8 cellular contexts compared by ENCODE assay signal in the genomic region with DNA sequence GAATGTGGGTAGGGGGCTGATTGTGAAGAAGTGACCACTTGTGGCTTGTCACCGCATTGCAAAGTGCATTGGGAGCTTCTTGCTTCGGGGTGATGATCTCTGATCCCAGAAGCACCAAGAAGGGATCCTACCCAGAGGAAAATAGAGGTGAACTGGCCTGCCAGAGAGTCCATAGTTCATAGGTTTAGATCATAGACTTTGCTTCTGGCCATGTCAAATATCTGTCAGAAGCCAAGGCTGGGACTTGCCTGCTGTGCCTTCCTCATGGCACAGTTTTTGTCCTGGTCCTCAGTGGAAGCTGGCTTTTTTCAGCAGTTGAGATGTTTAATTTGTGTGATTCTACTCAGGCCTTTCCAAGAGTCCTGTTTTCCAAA. TPM values are rescaled to one million over a fixed set of nuclear protein-coding genes. Genes with fewer than 3 reads are reported as not detected.
A peak's percentile ranks its signal among the peaks of the same experiment; 100 is the strongest.
DNase-seq lines count a peak whose midpoint lies in the region; ATAC-seq, FAIRE-seq and TF ChIP-seq lines count a peak whose summit lies in the region.

No MANE protein-coding gene starts in this region.

- dilution Hi-C loops in endothelial cell of umbilical vein (cut with MboI; ENCODE audit: extremely low pct_ligation_motif_present, low sequenced_read_pairs), result no loop called here

- H3K4me3 ChIP-seq in CD8-positive, alpha-beta memory T cell (ENCODE audit: low read length), result peak overlapping the region; percentile 88
- peak overlapping the region; percentile 61 for H3K4me3 ChIP-seq in NT2/D1 (ENCODE audit: insufficient read length, low read depth)
- peak overlapping the region; percentile 51 to 73 (median 68) for H3K4me3 ChIP-seq in endothelial cell of umbilical vein (replicated peaks in 1 of 3; ENCODE audit: insufficient read depth in 1 of 3, low read depth in 1 of 3, low read length in 3 of 3)

- peak overlapping the region; percentile 92 for H3K4me2 ChIP-seq in endothelial cell of umbilical vein (ENCODE audit: insufficient read depth, low read length)

- peaks cover 6% of the 10 kb centered on the region for H4K20me1 ChIP-seq in endothelial cell of umbilical vein (replicated peaks; ENCODE audit: control insufficient read depth, extremely low read depth, insufficient read depth, low read length)

- no peaks in the 10 kb centered on the region for H3K27me3 ChIP-seq in CD8-positive, alpha-beta memory T cell (ENCODE audit: insufficient read depth, low read length, poor library complexity, severe bottlenecking)
- H3K27me3 ChIP-seq in NT2/D1 (ENCODE audit: insufficient read depth, insufficient read length) (no peaks in the 10 kb centered on the region), endothelial cell of umbilical vein (ENCODE audit: control insufficient read depth in 2 of 2, insufficient read depth in 2 of 2, low read length in 2 of 2) (no peaks in the 10 kb centered on the region)

- CTCF ChIA-PET in CD8-positive, alpha-beta memory T cell (lab: Charles Lee), result interaction anchor here (1.3 to 2.1 kb wide), 6 partner anchors 8 to 94 kb away, joined by 4 to 12 read pairs (median 6); partner anchors contain the start of gene SEC24C
- CTCF ChIA-PET in endothelial cell of umbilical vein (lab: Charles Lee), result interaction anchor here (0.9 to 1.6 kb wide), 4 partner anchors 12 to 93 kb away, joined by 3 to 11 read pairs (median 4); no protein-coding TSS in a partner anchor

- peaks cover 45% of the 10 kb centered on the region for H3K79me2 ChIP-seq in endothelial cell of umbilical vein (ENCODE audit: control insufficient read depth, insufficient read depth, low read length)

- no TSS peak for BruUV-seq in endothelial cell of umbilical vein (replicated peaks; lab: Mats Ljungman, UMichigan)

- no peak overlapping the region for H2AFZ ChIP-seq in endothelial cell of umbilical vein (ENCODE audit: low read depth, low read length)

- no peak for ATAC-seq in GM21515 (IDR thresholded peaks at IDR 0.05; ENCODE audit: unreplicated experiment)
- ATAC-seq in activated CD4-positive, CD25-positive, alpha-beta regulatory T cell treated with anti-CD3 and anti-CD28 coated beads, Interleukin-2, amount 50 U/mL, for 24 hours, result no peak

- TF ChIP-seq POLR2A in endothelial cell of umbilical vein (IDR thresholded peaks at IDR 0.05; ENCODE audit: low read depth, low read length), result no peak

- H3K9ac ChIP-seq in NT2/D1 (ENCODE audit: insufficient read length, low read depth) (peak overlapping the region; percentile 17), endothelial cell of umbilical vein (replicated peaks; ENCODE audit: extremely low read depth, insufficient read depth, low read length) (peak overlapping the region; percentile 64)

- H3K9me3 Mint-ChIP-seq in CD8-positive, alpha-beta memory T cell, result peaks cover 0 to 3% (median 0%) of the 10 kb centered on the region in 5 donors
- H3K9me3 Mint-ChIP-seq in osteocyte (ENCODE audit: unreplicated experiment), result no peaks in the 10 kb centered on the region

- FAIRE-seq in endothelial cell of umbilical vein (lab: Jason Lieb, UNC), result peak; percentile 64

- H3K4me3 Mint-ChIP-seq in CD8-positive, alpha-beta memory T cell, result peak overlapping the region; percentile 88 to 100 (median 93)
- peak overlapping the region; percentile 96 for H3K4me3 Mint-ChIP-seq in osteocyte (ENCODE audit: unreplicated experiment)

- H3K27me3 Mint-ChIP-seq in CD8-positive, alpha-beta memory T cell, result no peaks in the 10 kb centered on the region
- H3K27me3 Mint-ChIP-seq in osteocyte (ENCODE audit: unreplicated experiment), result no peaks in the 10 kb centered on the region

- H3K9me3 ChIP-seq in CD8-positive, alpha-beta memory T cell (ENCODE audit: low read length), result no peaks in the 10 kb centered on the region
- H3K9me3 ChIP-seq in NT2/D1 (ENCODE audit: insufficient read depth, low read length) (no peaks in the 10 kb centered on the region), endothelial cell of umbilical vein (replicated peaks; ENCODE audit: control insufficient read depth, insufficient read depth, low read length) (no peaks in the 10 kb centered on the region)

- no peaks in the 10 kb centered on the region for H3K9me1 ChIP-seq in endothelial cell of umbilical vein (replicated peaks; ENCODE audit: control insufficient read depth, extremely low read depth, insufficient read depth, low read length)

- H3K27ac ChIP-seq in CD8-positive, alpha-beta memory T cell (ENCODE audit: low read depth, low read length), result peak overlapping the region; percentile 77
- peak overlapping the region; percentile 9 for H3K27ac ChIP-seq in endothelial cell of umbilical vein (ENCODE audit: insufficient read depth, low read depth, low read length)

- H3K36me3 Mint-ChIP-seq in CD8-positive, alpha-beta memory T cell, result peaks cover 5 to 59% (median 7%) of the 10 kb centered on the region in 3 donors
- H3K36me3 Mint-ChIP-seq in osteocyte (ENCODE audit: unreplicated experiment), result peaks cover 23% of the 10 kb centered on the region

- no peak for DNase-seq in CD8-positive, alpha-beta memory T cell
- DNase-seq in NT2/D1 (ENCODE audit: low read depth, low spot score) (no peak), endothelial cell of umbilical vein (ENCODE audit: low read depth, low spot score) (no peak), osteocyte (ENCODE audit: extremely low spot score, unreplicated experiment) (no peak), NCI-H526 (lab: John Stamatoyannopoulos, UW) (no peak)
- DNase-seq in activated effector memory CD4-positive, alpha-beta T cell treated with anti-CD3 and anti-CD28 coated beads, Interleukin-2, amount 50 U/mL, for 16 hours, result no peak

- POLR2A ChIA-PET in CD8-positive, alpha-beta memory T cell (lab: Charles Lee), result interaction anchor here (0.8 to 7.3 kb wide), 5 partner anchors 14 to 52 kb away, joined by 3 to 88 read pairs (median 11); partner anchors contain the start of gene SEC24C
- POLR2A ChIA-PET in endothelial cell of umbilical vein (lab: Charles Lee), result no interaction called here

- H3K27ac Mint-ChIP-seq in CD8-positive, alpha-beta memory T cell, result peak overlapping the region; percentile 89 to 98 (median 96)
- H3K27ac Mint-ChIP-seq in osteocyte (ENCODE audit: unreplicated experiment), result peak overlapping the region; percentile 92

- TF ChIP-seq CTCF in endothelial cell of umbilical vein (IDR thresholded peaks at IDR 0.05; ENCODE audit: extremely low read depth in 1 of 2, insufficient read depth in 1 of 2, low read depth in 1 of 2, low read length in 2 of 2) (no peak), osteocyte (IDR thresholded peaks at IDR 0.05) (no peak)

- intact Hi-C loops in endothelial cell of umbilical vein (cut with micrococcal nuclease), result no loop called here

- H3K4me1 Mint-ChIP-seq in CD8-positive, alpha-beta memory T cell, result peaks cover 44 to 58% (median 45%) of the 10 kb centered on the region in 3 donors
- H3K4me1 Mint-ChIP-seq in osteocyte (ENCODE audit: unreplicated experiment), result peaks cover 43% of the 10 kb centered on the region

- peaks cover 39% of the 10 kb centered on the region for H3K4me1 ChIP-seq in CD8-positive, alpha-beta memory T cell (ENCODE audit: insufficient read depth, low read length)
- H3K4me1 ChIP-seq in NT2/D1 (ENCODE audit: insufficient read depth, insufficient read length), result peaks cover 5% of the 10 kb centered on the region
- peaks cover 24% of the 10 kb centered on the region for H3K4me1 ChIP-seq in endothelial cell of umbilical vein (ENCODE audit: control insufficient read depth, extremely low read depth, insufficient read depth, low read length)

- peaks cover 15% of the 10 kb centered on the region for H3K36me3 ChIP-seq in CD8-positive, alpha-beta memory T cell (ENCODE audit: insufficient read depth, low read length)
- H3K36me3 ChIP-seq in NT2/D1 (ENCODE audit: insufficient read depth, insufficient read length, low read length), result peaks cover 23% of the 10 kb centered on the region
- peaks cover 4 to 23% of the 10 kb centered on the region in 2 experiments for H3K36me3 ChIP-seq in endothelial cell of umbilical vein (ENCODE audit: control insufficient read depth in 2 of 2, extremely low read depth in 1 of 2, insufficient read depth in 2 of 2, low read length in 2 of 2)

RNA-seq across cellular contexts. Expression of gene ZSWIM8, which starts 1.1 kb away (rescaled TPM):
- total RNA-seq in CD8-positive, alpha-beta memory T cell, result 10 to 100 TPM; 54.3 to 57.6 TPM
- polyA plus RNA-seq in CD8-positive, alpha-beta memory T cell, result 26.0 TPM
- total RNA-seq in endothelial cell of umbilical vein (111 and 112 TPM in 2 replicates), osteocyte (164 and 186 TPM in 2 replicates)
- polyA plus RNA-seq in endothelial cell of umbilical vein, result 230 and 372 TPM in 2 replicates
- 68.1 and 91.4 TPM in 2 replicates for polyA plus RNA-seq in endothelial cell of umbilical vein (2011; cell fraction: cytosol; rRNA removed)
- polyA plus RNA-seq in endothelial cell of umbilical vein (2011; cell fraction: nucleus; rRNA removed), result 408 and 539 TPM in 2 replicates
- 79.2 and 116 TPM in 2 replicates for polyA plus RNA-seq in endothelial cell of umbilical vein (2012)
- polyA minus RNA-seq in endothelial cell of umbilical vein, result 162 and 169 TPM in 2 replicates
- 25.9 TPM for polyA minus RNA-seq in endothelial cell of umbilical vein (2011; cell fraction: cytosol; rRNA and poly(A)+ RNA removed)
- polyA minus RNA-seq in endothelial cell of umbilical vein (2011; cell fraction: nucleus; rRNA and poly(A)+ RNA removed), result 99.0 and 127 TPM in 2 replicates

RNA-seq across cellular contexts. Expression of gene CHCHD1, which starts 4.7 kb away (rescaled TPM):
- total RNA-seq in CD8-positive, alpha-beta memory T cell, result 10 to 100 TPM; 35.8 to 37.2 TPM
- polyA plus RNA-seq in CD8-positive, alpha-beta memory T cell, result 52.6 TPM
- 31.7 and 34.9 TPM in 2 replicates for total RNA-seq in endothelial cell of umbilical vein
- 32.1 and 39.2 TPM in 2 replicates for polyA plus RNA-seq in endothelial cell of umbilical vein
- 35.4 and 39.9 TPM in 2 replicates for polyA plus RNA-seq in endothelial cell of umbilical vein (2011; cell fraction: cytosol; rRNA removed)
- polyA plus RNA-seq in endothelial cell of umbilical vein (2011; cell fraction: nucleus; rRNA removed), result 14.3 and 20.2 TPM in 2 replicates
- polyA plus RNA-seq in endothelial cell of umbilical vein (2012), result 69.6 and 78.9 TPM in 2 replicates
- polyA minus RNA-seq in endothelial cell of umbilical vein, result 7.8 and 9.8 TPM in 2 replicates
- polyA minus RNA-seq in endothelial cell of umbilical vein (2011; cell fraction: cytosol; rRNA and poly(A)+ RNA removed), result 17.1 TPM
- 3.6 and 4.7 TPM in 2 replicates for polyA minus RNA-seq in endothelial cell of umbilical vein (2011; cell fraction: nucleus; rRNA and poly(A)+ RNA removed)
- total RNA-seq in osteocyte, result 19.9 and 22.3 TPM in 2 replicates

RNA-seq across cellular contexts. Expression of gene NDST2, which starts 24.9 kb away (rescaled TPM):
- 10 to 100 TPM; 39.8 to 43.9 TPM for total RNA-seq in CD8-positive, alpha-beta memory T cell
- polyA plus RNA-seq in CD8-positive, alpha-beta memory T cell, result 25.3 TPM
- total RNA-seq in endothelial cell of umbilical vein, result 26.3 and 30.2 TPM in 2 replicates
- 25.0 and 30.1 TPM in 2 replicates for polyA plus RNA-seq in endothelial cell of umbilical vein
- 15.3 and 16.0 TPM in 2 replicates for polyA plus RNA-seq in endothelial cell of umbilical vein (2011; cell fraction: cytosol; rRNA removed)
- 56.8 and 73.6 TPM in 2 replicates for polyA plus RNA-seq in endothelial cell of umbilical vein (2011; cell fraction: nucleus; rRNA removed)
- 23.2 and 25.0 TPM in 2 replicates for polyA plus RNA-seq in endothelial cell of umbilical vein (2012)
- polyA minus RNA-seq in endothelial cell of umbilical vein, result 43.4 and 44.0 TPM in 2 replicates
- 2.8 TPM for polyA minus RNA-seq in endothelial cell of umbilical vein (2011; cell fraction: cytosol; rRNA and poly(A)+ RNA removed)
- 30.6 and 41.0 TPM in 2 replicates for polyA minus RNA-seq in endothelial cell of umbilical vein (2011; cell fraction: nucleus; rRNA and poly(A)+ RNA removed)
- total RNA-seq in osteocyte, result 32.2 and 39.1 TPM in 2 replicates

RNA-seq across cellular contexts. Expression of gene SEC24C, which starts 42.3 kb away (rescaled TPM):
- total RNA-seq in CD8-positive, alpha-beta memory T cell, result 10 to 100 TPM; 93.1 to 95.9 TPM
- 70.3 TPM for polyA plus RNA-seq in CD8-positive, alpha-beta memory T cell
- total RNA-seq in endothelial cell of umbilical vein (91.2 and 95.5 TPM in 2 replicates), osteocyte (64.1 and 64.2 TPM in 2 replicates)
- 108 and 117 TPM in 2 replicates for polyA plus RNA-seq in endothelial cell of umbilical vein
- 72.3 and 72.5 TPM in 2 replicates for polyA plus RNA-seq in endothelial cell of umbilical vein (2011; cell fraction: cytosol; rRNA removed)
- 225 and 244 TPM in 2 replicates for polyA plus RNA-seq in endothelial cell of umbilical vein (2011; cell fraction: nucleus; rRNA removed)
- polyA plus RNA-seq in endothelial cell of umbilical vein (2012), result 81.4 and 83.5 TPM in 2 replicates
- 209 and 248 TPM in 2 replicates for polyA minus RNA-seq in endothelial cell of umbilical vein
- polyA minus RNA-seq in endothelial cell of umbilical vein (2011; cell fraction: cytosol; rRNA and poly(A)+ RNA removed), result 63.2 TPM
- 71.8 and 76.6 TPM in 2 replicates for polyA minus RNA-seq in endothelial cell of umbilical vein (2011; cell fraction: nucleus; rRNA and poly(A)+ RNA removed)
